27 cellular contexts compared by ENCODE assay signal in the genomic region with DNA sequence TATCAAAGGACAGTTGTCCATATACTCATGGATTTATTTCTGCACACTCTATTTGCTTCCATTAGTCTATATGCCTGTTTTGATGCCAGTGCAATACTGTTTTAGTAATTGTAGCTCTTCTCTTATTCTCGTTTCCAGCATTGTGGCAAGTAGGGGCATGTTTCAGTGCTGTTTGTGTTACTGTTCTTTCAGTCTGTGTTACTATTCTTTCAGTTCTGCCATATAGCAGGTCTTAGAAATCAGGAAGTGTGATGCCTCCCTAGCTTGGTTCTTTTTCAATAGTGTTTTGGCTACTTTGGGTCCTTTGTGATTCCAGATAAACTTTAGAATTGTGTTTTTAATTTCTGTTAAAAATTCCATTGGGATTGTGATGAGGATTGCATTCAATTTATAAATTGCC.
"Had no signal": no experiment of that assay in that cellular context is flagged by ENCODE, and none has a peak within 500 bp of the region (broad histone marks: within the 10 kb centered on the region; RNA-seq: fewer than 3 reads in every experiment).

No MANE protein-coding gene starts in this region.

- H3K9me3 ChIP-seq: gastrocnemius medialis, lower lobe of right lung had no signal

- H3K4me1 ChIP-seq: esophagus squamous epithelium, gastrocnemius medialis, heart right ventricle, left lung, lower lobe of right lung had no signal

- DNase-seq: dermis blood vessel endothelial cell; dorsolateral prefrontal cortex; effector CD4-positive, alpha-beta T cell; effector memory CD4-positive, alpha-beta T cell; erythroblast; esophagus squamous epithelium; foreskin fibroblast; foreskin melanocyte; gastrocnemius medialis; glutamatergic neuron; head of caudate nucleus; heart right ventricle; hippocampal formation; left cardiac atrium; left lung; left ventricle myocardium superior; lower lobe of right lung; mesendoderm; midbrain; naive thymus-derived CD4-positive, alpha-beta T cell had no signal

- H3K36me3 ChIP-seq: esophagus squamous epithelium, gastrocnemius medialis, heart right ventricle, left lung, lower lobe of right lung had no signal

- H3K4me3 ChIP-seq: coronary artery, dorsolateral prefrontal cortex, esophagus squamous epithelium, gastrocnemius medialis, heart right ventricle, left lung, lower lobe of right lung had no signal

- H3K27ac ChIP-seq: coronary artery, dorsolateral prefrontal cortex, epithelial cell of prostate, esophagus squamous epithelium, gastrocnemius medialis, heart right ventricle, left lung, lower lobe of right lung had no signal

- H3K27me3 ChIP-seq: dorsolateral prefrontal cortex, esophagus squamous epithelium, gastrocnemius medialis, heart right ventricle, left lung had no signal

- ATAC-seq: esophagus mucosa; gastrocnemius medialis; heart right ventricle; left cardiac atrium; left lung; left ventricle myocardium superior; lower lobe of right lung; naive thymus-derived CD4-positive, alpha-beta T cell had no signal

- FAIRE-seq: colon, endothelial cell of umbilical vein, islet of Langerhans, keratinocyte had no signal
